In genomic region chr1:3429320-3429719, GRCh38 we compare ENCODE assay signal across 1 cellular context.
TF ChIP-seq lines count a peak whose summit lies in the region.

No MANE protein-coding gene starts in this region.

TF ChIP-seq in HepG2, 621 proteins besides CTCF, POLR2A, EP300 and RAD21:
- TF ChIP-seq SMC3 (IDR thresholded peaks at IDR 0.05; ENCODE audit: low read length) (no peak), MNT (IDR thresholded peaks at IDR 0.05) (peak; percentile 75)
